Comparison of ENCODE assay signal across 19 cellular contexts in the genomic region with DNA sequence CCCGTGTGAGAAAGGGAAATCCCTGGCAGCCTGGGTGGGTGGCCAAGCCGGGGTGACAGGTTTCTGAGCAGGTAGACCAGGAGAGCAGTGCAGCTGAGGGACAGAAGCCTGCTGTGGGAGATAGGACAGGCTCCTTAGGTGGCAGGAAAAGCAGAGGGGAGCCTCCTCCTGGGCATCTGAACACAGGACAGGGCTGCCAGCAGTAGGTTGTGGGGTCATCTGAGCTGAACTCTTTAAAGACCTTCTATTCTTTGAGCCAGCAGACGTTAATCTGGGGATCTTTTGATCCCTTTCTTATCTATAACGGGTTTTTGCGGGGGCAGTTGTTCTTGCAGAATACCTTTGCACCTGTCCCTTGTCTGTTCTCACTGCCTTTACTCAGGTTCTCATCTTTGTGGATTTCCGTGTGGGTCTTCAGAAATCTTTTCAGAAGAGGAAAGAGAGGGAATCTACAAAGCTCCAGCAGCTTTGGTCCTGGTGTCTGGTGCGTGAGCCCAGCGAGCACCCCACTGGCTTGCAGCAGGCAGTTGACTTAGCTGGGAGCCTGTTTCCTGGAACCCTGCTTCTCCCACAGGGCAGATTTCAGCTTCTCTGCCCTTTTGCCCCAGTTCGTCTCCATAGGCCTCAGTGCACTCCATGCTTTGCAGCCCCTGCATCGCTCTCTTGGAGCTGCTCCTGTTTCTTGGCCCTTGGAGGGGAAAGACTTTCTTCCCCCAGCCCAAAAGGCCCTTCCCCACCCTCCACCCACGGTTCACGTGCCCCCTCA. TPM values are rescaled to one million over a fixed set of nuclear protein-coding genes. Genes with fewer than 3 reads are reported as not detected.
DNase-seq lines count a peak whose midpoint lies in the region; ATAC-seq, FAIRE-seq and TF ChIP-seq lines count a peak whose summit lies in the region.
"Had no signal": no experiment of that assay in that cellular context is flagged by ENCODE, and none has a peak within 500 bp of the region (broad histone marks: within the 10 kb centered on the region; RNA-seq: fewer than 3 reads in every experiment).

No MANE protein-coding gene starts in this region.

- TF ChIP-seq POLR2A in HepG2 (IDR thresholded peaks at IDR 0.05; ENCODE audit: insufficient read depth in 1 of 2, low read depth in 2 of 2, low read length in 2 of 2) (no peak), spleen (IDR thresholded peaks at IDR 0.05) (no peak)

- intact Hi-C loops in activated CD8-positive, alpha-beta T cell treated with anti-CD3 and anti-CD28 coated beads for 36 hours (cut with micrococcal nuclease), result no loop called here
- intact Hi-C loops in HepG2 (cut with micrococcal nuclease; ENCODE audit: unreplicated experiment) (no loop called here), spleen (cut with DNase I; ENCODE audit: low total_unique reads) (no loop called here)

- no TSS peak for BruUV-seq in HepG2 (replicated peaks; lab: Mats Ljungman, UMichigan)

- H3K4me3 ChIP-seq in HepG2 (replicated peaks in 1 of 3; ENCODE audit: insufficient read depth in 1 of 3, low read depth in 2 of 3, low read length in 3 of 3) (no peak overlapping the region), spleen (no peak overlapping the region)
- H3K4me3 ChIP-seq: MG63, tibial nerve had no signal

- H3K27me3 ChIP-seq in HepG2 (ENCODE audit: control insufficient read depth in 1 of 2, insufficient read depth in 2 of 2, low read length in 2 of 2) (no peaks in the 10 kb centered on the region), spleen (replicated peaks in 1 of 7) (no peaks in the 10 kb centered on the region)
- H3K27me3 ChIP-seq: MG63, tibial nerve had no signal

- peaks cover 4% of the 10 kb centered on the region for H3K4me1 Mint-ChIP-seq in activated CD8-positive, alpha-beta T cell treated with anti-CD3 and anti-CD28 coated beads, Interleukin-2, amount 10 ng/mL, durations not matched to agents 7 days and 5 days (ENCODE audit: low read depth)
- peaks cover 4% of the 10 kb centered on the region for H3K4me1 Mint-ChIP-seq in activated CD8-positive, alpha-beta T cell treated with anti-CD3 and anti-CD28 coated beads for 36 hours (ENCODE audit: low read depth)
- H3K4me1 Mint-ChIP-seq: CD14-positive monocyte had no signal

- H2AFZ ChIP-seq in HepG2 (ENCODE audit: low read length), result no peak overlapping the region

- no peak for ATAC-seq in activated CD8-positive, alpha-beta T cell treated with anti-CD3 and anti-CD28 coated beads, Interleukin-2, amount 10 ng/mL, durations not matched to agents 7 days and 5 days
- ATAC-seq in activated CD8-positive, alpha-beta T cell treated with anti-CD3 and anti-CD28 coated beads for 36 hours, result no peak
- ATAC-seq in HepG2, result peak; percentile 89

- no peaks in the 10 kb centered on the region for H3K27me3 Mint-ChIP-seq in activated CD8-positive, alpha-beta T cell treated with anti-CD3 and anti-CD28 coated beads, Interleukin-2, amount 10 ng/mL, durations not matched to agents 7 days and 5 days (ENCODE audit: low read depth)
- H3K27me3 Mint-ChIP-seq in activated CD8-positive, alpha-beta T cell treated with anti-CD3 and anti-CD28 coated beads for 36 hours, result no peaks in the 10 kb centered on the region

- no peak for TF ChIP-seq RAD21 in HepG2 (CRISPR knock-in tag; IDR thresholded peaks at IDR 0.05)

- H3K4me1 ChIP-seq in HepG2 (ENCODE audit: insufficient read depth, low read length) (peaks cover 21% of the 10 kb centered on the region), spleen (peaks cover 0 to 11% (median 0%) of the 10 kb centered on the region in 6 donors)
- H3K4me1 ChIP-seq: tibial nerve had no signal

- H3K27ac Mint-ChIP-seq in activated CD8-positive, alpha-beta T cell treated with anti-CD3 and anti-CD28 coated beads, Interleukin-2, amount 10 ng/mL, durations not matched to agents 7 days and 5 days, result peak overlapping the region; percentile 23
- no peak overlapping the region for H3K27ac Mint-ChIP-seq in activated CD8-positive, alpha-beta T cell treated with anti-CD3 and anti-CD28 coated beads for 36 hours

- H3K36me3 Mint-ChIP-seq in activated CD8-positive, alpha-beta T cell treated with anti-CD3 and anti-CD28 coated beads, Interleukin-2, amount 10 ng/mL, durations not matched to agents 7 days and 5 days (ENCODE audit: low read depth), result peaks cover 33% of the 10 kb centered on the region
- H3K36me3 Mint-ChIP-seq in activated CD8-positive, alpha-beta T cell treated with anti-CD3 and anti-CD28 coated beads for 36 hours (ENCODE audit: low read depth), result peaks cover 30% of the 10 kb centered on the region

- H3K4me3 Mint-ChIP-seq in activated CD8-positive, alpha-beta T cell treated with anti-CD3 and anti-CD28 coated beads, Interleukin-2, amount 10 ng/mL, durations not matched to agents 7 days and 5 days, result no peak overlapping the region
- H3K4me3 Mint-ChIP-seq in activated CD8-positive, alpha-beta T cell treated with anti-CD3 and anti-CD28 coated beads for 36 hours, result no peak overlapping the region
- H3K4me3 Mint-ChIP-seq: CD14-positive monocyte had no signal

- WGBS in HepG2 (ENCODE audit: low lambda C conversion rate), result 71% methylated on average over 10 of the region's 12 CpGs
- WGBS in spleen, 5 donors, result 89 to 97% (median 93%) methylated on average over 11 to 12 of the region's 12 CpGs

- TF ChIP-seq EP300 in HepG2 (IDR thresholded peaks at IDR 0.05; ENCODE audit: low read depth in 2 of 2, low read length in 2 of 2), result no peak
- TF ChIP-seq EP300 in HepG2 (CRISPR knock-in tag; IDR thresholded peaks at IDR 0.05; ENCODE audit: borderline replicate concordance), result no peak

- POLR2A ChIA-PET in activated CD8-positive, alpha-beta T cell treated with anti-CD3 and anti-CD28 coated beads, Interleukin-2, amount 10 ng/mL, durations not matched to agents 7 days and 5 days (lab: Charles Lee), result no interaction called here
- POLR2A ChIA-PET in activated CD8-positive, alpha-beta T cell treated with anti-CD3 and anti-CD28 coated beads for 36 hours (lab: Charles Lee), result interaction anchor here (1.0 kb wide), 1 partner anchor 9 kb away, joined by 4 read pairs; no protein-coding TSS in a partner anchor
- POLR2A ChIA-PET in HepG2 (lab: Yijun Ruan, JAX), result interaction anchor here (1.0 to 1.4 kb wide), 2 partner anchors 61 to 98 kb away, joined by 3 to 5 read pairs; partner anchors contain the start of genes GRPEL1 and TBC1D14

- peaks cover 21 to 67% of the 10 kb centered on the region in 2 experiments for H3K36me3 ChIP-seq in HepG2 (replicated peaks in 1 of 2; ENCODE audit: control insufficient read depth in 1 of 2, insufficient read depth in 2 of 2, low read length in 2 of 2)
- peaks cover 4 to 100% (median 86%) of the 10 kb centered on the region in 6 donors for H3K36me3 ChIP-seq in spleen

- H3K9ac ChIP-seq in HepG2 (ENCODE audit: insufficient read depth, low read depth, low read length), result no peak overlapping the region; the same call in 1 of the 2 replicates

- in situ Hi-C loops in HepG2 (cut with HindIII; ENCODE audit: extremely low pct_ligation_motif_present, low pct_unique_long_range_greater_than_20kb), result no loop called here

- H3K9me3 ChIP-seq in HepG2 (ENCODE audit: low read length), result no peaks in the 10 kb centered on the region
- H3K9me3 ChIP-seq in spleen, result no peaks in the 10 kb centered on the region
- H3K9me3 ChIP-seq: MG63, tibial nerve had no signal

- no peak overlapping the region for H3K4me2 ChIP-seq in HepG2 (ENCODE audit: low read depth, low read length)

- H4K20me1 ChIP-seq in HepG2 (ENCODE audit: insufficient read depth, low read length), result peaks cover 6% of the 10 kb centered on the region; the same call in 1 of the 2 replicates

- H3K9me3 Mint-ChIP-seq in activated CD8-positive, alpha-beta T cell treated with anti-CD3 and anti-CD28 coated beads, Interleukin-2, amount 10 ng/mL, durations not matched to agents 7 days and 5 days (ENCODE audit: insufficient read depth), result no peaks in the 10 kb centered on the region
- H3K9me3 Mint-ChIP-seq in activated CD8-positive, alpha-beta T cell treated with anti-CD3 and anti-CD28 coated beads for 36 hours, result no peaks in the 10 kb centered on the region
- H3K9me3 Mint-ChIP-seq: CD14-positive monocyte had no signal

- H3K27ac ChIP-seq in VCaP (peak overlapping the region; percentile 18; the same call in 1 of the 2 replicates), HepG2 (ENCODE audit: extremely low read length, insufficient read depth, low read length) (peak overlapping the region; percentile 10), spleen (peak overlapping the region in 1 of 8 donors; percentile 10)
- H3K27ac ChIP-seq: tibial nerve had no signal

- no peak for DNase-seq in activated CD8-positive, alpha-beta T cell treated with anti-CD3 and anti-CD28 coated beads, Interleukin-2, amount 10 ng/mL, durations not matched to agents 7 days and 5 days
- DNase-seq in activated CD8-positive, alpha-beta T cell treated with anti-CD3 and anti-CD28 coated beads for 36 hours, result no peak
- DNase-seq in HepG2 (ENCODE audit: low spot score) (peak; percentile 20), spleen (peak; percentile 30), SW 1271 (lab: John Stamatoyannopoulos, UW) (no peak)
- DNase-seq in NK-92 treated with Interleukin-12 subunit alpha and Interleukin-12 subunit beta, amount 100 ng/mL, for 24 hours (lab: John Stamatoyannopoulos, UW), result no peak
- no peak for DNase-seq in activated CD4-positive, CD25-positive, alpha-beta regulatory T cell (lab: John Stamatoyannopoulos, UW)
- DNase-seq: activated effector memory CD4-positive, alpha-beta T cell treated with Interleukin-2 at 50 U/mL for 16 hours; anterior cingulate cortex; mesenchymal stem cell; MG63; NCI-H1694 treated with DMSO at 0.1 percent for 48 hours; NCI-H446; RPMI8226; stimulated activated naive CD4-positive, alpha-beta T cell treated with Interleukin-2 at 50 U/mL for 16 hours had no signal

- H3K79me2 ChIP-seq in HepG2 (ENCODE audit: insufficient read depth, low read length), result peaks cover 5% of the 10 kb centered on the region

- TF ChIP-seq CTCF in activated CD8-positive, alpha-beta T cell treated with anti-CD3 and anti-CD28 coated beads for 36 hours (IDR thresholded peaks at IDR 0.05), result no peak
- TF ChIP-seq CTCF in VCaP (conservative IDR thresholded peaks at IDR 0.05), result no peak
- peak; percentile 48 for TF ChIP-seq CTCF in HepG2 (CRISPR knock-in tag; IDR thresholded peaks at IDR 0.05)
- TF ChIP-seq CTCF in spleen (IDR thresholded peaks at IDR 0.05 in 8 of 11, conservative IDR thresholded peaks at IDR 0.05 in 3 of 11), result no peak

- CTCF ChIA-PET in activated CD8-positive, alpha-beta T cell treated with anti-CD3 and anti-CD28 coated beads, Interleukin-2, amount 10 ng/mL, durations not matched to agents 7 days and 5 days (lab: Charles Lee), result no interaction called here
- CTCF ChIA-PET in activated CD8-positive, alpha-beta T cell treated with anti-CD3 and anti-CD28 coated beads for 36 hours (lab: Charles Lee), result interaction anchor here (0.7 to 1.4 kb wide), 4 partner anchors 21 to 42 kb away, joined by 3 to 5 read pairs (median 4); partner anchors contain the start of gene TADA2B
- CTCF ChIA-PET in HepG2 (lab: Yijun Ruan, JAX; ENCODE audit: low intra/inter-chr PET ratio, low total read pairs), result no interaction called here

- no peak for FAIRE-seq in HepG2 (lab: Jason Lieb, UNC)
- FAIRE-seq: HTR-8/SVneo had no signal

RNA-seq across cellular contexts. Expression of gene TADA2B, which starts 35.8 kb away (rescaled TPM):
- 10 to 100 TPM; 16.6 to 16.8 TPM for total RNA-seq in activated CD8-positive, alpha-beta T cell treated with anti-CD3 and anti-CD28 coated beads, Interleukin-2, amount 10 ng/mL, durations not matched to agents 7 days and 5 days
- 10 to 100 TPM in 1 of 2 experiments, 1 to 10 TPM in 1; 7.7 to 10.0 TPM for total RNA-seq in activated CD8-positive, alpha-beta T cell treated with anti-CD3 and anti-CD28 coated beads for 36 hours
- 8.6 and 8.9 TPM in 2 replicates for total RNA-seq in HepG2 (2016; rRNA removed; fragmentation: Illumina TruSeq; extraction: Trizol)
- 2.2 and 3.1 TPM in 2 replicates for total RNA-seq in HepG2 (2016; cell fraction: cytosol; rRNA removed; fragmentation: Illumina TruSeq; extraction: Trizol; ENCODE audit: low read depth)
- total RNA-seq in HepG2 (2016; cell fraction: insoluble cytoplasmic fraction; rRNA removed; fragmentation: Illumina TruSeq; extraction: Trizol), result 7.2 and 8.0 TPM in 2 replicates
- 11.2 and 13.1 TPM in 2 replicates for total RNA-seq in HepG2 (2016; cell fraction: membrane; rRNA removed; fragmentation: Illumina TruSeq; extraction: Trizol)
- 5.6 and 5.9 TPM in 2 replicates for total RNA-seq in HepG2 (2016; cell fraction: nucleus; rRNA removed; fragmentation: Illumina TruSeq; extraction: Trizol)
- 4.6 and 5.1 TPM in 2 replicates for polyA plus RNA-seq in HepG2 (2011; rRNA removed)
- 5.0 and 5.2 TPM in 2 replicates for polyA plus RNA-seq in HepG2 (2011; cell fraction: cytosol; rRNA removed)
- polyA plus RNA-seq in HepG2 (2011; cell fraction: nucleus; rRNA removed), result 5.8 and 6.6 TPM in 2 replicates
- 8.0 and 9.4 TPM in 2 replicates for polyA plus RNA-seq in HepG2 (2012)
- polyA plus RNA-seq in HepG2 (2016; cell fraction: cytosol; fragmentation: Illumina TruSeq; extraction: Trizol; ENCODE audit: low read depth), result 2.2 and 2.7 TPM in 2 replicates
- 10.4 and 13.0 TPM in 2 replicates for polyA plus RNA-seq in HepG2 (2016; cell fraction: insoluble cytoplasmic fraction; fragmentation: Illumina TruSeq; extraction: Trizol; ENCODE audit: low read depth)
- polyA plus RNA-seq in HepG2 (2016; cell fraction: membrane; fragmentation: Illumina TruSeq; extraction: Trizol; ENCODE audit: low read depth), result 8.6 and 9.7 TPM in 2 replicates
- polyA plus RNA-seq in HepG2 (2016; cell fraction: nucleus; fragmentation: Illumina TruSeq; extraction: Trizol; ENCODE audit: insufficient read depth, low read depth), result 10.6 and 12.8 TPM in 2 replicates
- polyA minus RNA-seq in HepG2 (2011; rRNA and poly(A)+ RNA removed; ENCODE audit: low replicate concordance), result 6.9 and 14.2 TPM in 2 replicates
- polyA minus RNA-seq in HepG2 (2011; cell fraction: cytosol; rRNA and poly(A)+ RNA removed), result 3.9 and 5.1 TPM in 2 replicates
- polyA minus RNA-seq in HepG2 (2011; cell fraction: nucleus; rRNA and poly(A)+ RNA removed), result 5.9 and 6.6 TPM in 2 replicates
- total RNA-seq in spleen, result 10 to 100 TPM; 22.6 to 32.2 (median 27.1) TPM
- 10 to 100 TPM in 2 of 3 donors, 1 to 10 TPM in 1; 9.9 to 15.6 (median 10.8) TPM for polyA plus RNA-seq in spleen

Comparison
In these comparisons a context has a peak if more than half of its experiments do, and no peak if none do; other contexts are left out.
1. DNase-seq: peak in HepG2 (single experiment) and spleen (single experiment); none in activated CD8-positive, alpha-beta T cell treated with anti-CD3 and anti-CD28 coated beads, Interleukin-2, amount 10 ng/mL, durations not matched to agents 7 days and 5 days (single experiment), activated CD8-positive, alpha-beta T cell treated with anti-CD3 and anti-CD28 coated beads for 36 hours (single experiment), NK-92 treated with Interleukin-12 subunit alpha and Interleukin-12 subunit beta, amount 100 ng/mL, for 24 hours (single experiment), activated CD4-positive, CD25-positive, alpha-beta regulatory T cell (0 of 4) and SW 1271 (0 of 2).